Comparison of ENCODE assay signal across 8 cellular contexts in genomic region chr9:137422668-137423000, GRCh38. TPM values are rescaled to one million over a fixed set of nuclear protein-coding genes. Genes with fewer than 3 reads are reported as not detected.
A peak's percentile ranks its signal among the peaks of the same experiment; 100 is the strongest.
DNase-seq lines count a peak whose midpoint lies in the region; ATAC-seq, FAIRE-seq and TF ChIP-seq lines count a peak whose summit lies in the region.

No MANE protein-coding gene starts in this region.

- H2AFZ ChIP-seq in HCT116 (ENCODE audit: low read depth, low read length, poor library complexity, severe bottlenecking) (no peak overlapping the region), K562 (ENCODE audit: low read depth, low read length) (peak overlapping the region; percentile 66)

- peak overlapping the region in 2 of 6 donors; percentile 58 to 75 for H3K27ac Mint-ChIP-seq in immature natural killer cell
- no peak overlapping the region for H3K27ac Mint-ChIP-seq in stimulated activated naive CD8-positive, alpha-beta T cell treated with anti-CD3 and anti-CD28 coated beads, Interleukin-15, Interleukin-2, amounts not matched to agents 100 ng/mL and 50 ng/mL, for 24 hours

- TF ChIP-seq RAD21 in HCT116 (IDR thresholded peaks at IDR 0.05; ENCODE audit: low read depth) (no peak), K562 (CRISPR knock-in tag; conservative IDR thresholded peaks at IDR 0.05 in 1 of 2, IDR thresholded peaks at IDR 0.05 in 1 of 2) (no peak)

- H3K9me3 Mint-ChIP-seq in immature natural killer cell, result no peaks in the 10 kb centered on the region
- no peaks in the 10 kb centered on the region for H3K9me3 Mint-ChIP-seq in stimulated activated naive CD8-positive, alpha-beta T cell treated with anti-CD3 and anti-CD28 coated beads, Interleukin-15, Interleukin-2, amounts not matched to agents 100 ng/mL and 50 ng/mL, for 24 hours

- H3K4me3 ChIP-seq in HCT116 (replicated peaks in 1 of 2; ENCODE audit: low read depth in 1 of 2, low read length in 2 of 2) (peak overlapping the region; percentile 60 to 79), K562 (peak overlapping the region; percentile 97)

- intact Hi-C loops in HCT116 (cut with micrococcal nuclease), result loop anchor here (5.0 kb wide), 1 partner anchor 130 kb away; no protein-coding TSS in a partner anchor
- intact Hi-C loops in K562 (cut with micrococcal nuclease), result loop anchor here (10.0 kb wide), 1 partner anchor 118 kb away; the partner anchor contains the start of gene NRARP

- H3K9ac ChIP-seq in HCT116 (ENCODE audit: low read length) (peak overlapping the region; percentile 71), K562 (ENCODE audit: insufficient read depth in 1 of 2, low read depth in 2 of 2, low read length in 2 of 2) (peak overlapping the region; percentile 80 to 95)

- TF ChIP-seq POLR2A in HCT116 (IDR thresholded peaks at IDR 0.05; ENCODE audit: borderline replicate concordance, extremely low read depth, insufficient read depth, insufficient read length) (no peak), K562 (conservative IDR thresholded peaks at IDR 0.05) (peak; percentile 48)

- in situ Hi-C loops in K562 (cut with MboI), result no loop called here

- no peaks in the 10 kb centered on the region for H3K9me1 ChIP-seq in K562 (ENCODE audit: control insufficient read depth, insufficient read depth, low read length)

- peaks cover 2 to 4% (median 2%) of the 10 kb centered on the region in 3 donors for H3K27me3 Mint-ChIP-seq in immature natural killer cell (ENCODE audit: low read depth in 3 of 3)
- H3K27me3 Mint-ChIP-seq in stimulated activated naive CD8-positive, alpha-beta T cell treated with anti-CD3 and anti-CD28 coated beads, Interleukin-15, Interleukin-2, amounts not matched to agents 100 ng/mL and 50 ng/mL, for 24 hours, result no peaks in the 10 kb centered on the region

- DNase-seq in NCI-H146 (lab: John Stamatoyannopoulos, UW) (peak; percentile 62), NCI-H146 treated with DMSO at 0.1 percent for 48 hours (lab: John Stamatoyannopoulos, UW; ENCODE audit: unreplicated experiment) (no peak), HCT116 (ENCODE audit: low read depth, low spot score) (no peak), NCI-H2171 (lab: John Stamatoyannopoulos, UW) (peak; percentile 27), K562 (ENCODE audit: extremely low read depth in 1 of 4, low spot score in 3 of 4) (peak; percentile 72 to 77 (median 74)), immature natural killer cell (no peak), NCI-H128 (lab: John Stamatoyannopoulos, UW; ENCODE audit: unreplicated experiment) (no peak)

- H3K36me3 ChIP-seq in HCT116 (ENCODE audit: control insufficient read depth in 1 of 2, insufficient read depth in 2 of 2, low read length in 2 of 2), result no peaks in the 10 kb centered on the region; a peak in 1 of 4 replicates
- peaks cover 5% of the 10 kb centered on the region; the same call in 1 of the 3 replicates for H3K36me3 ChIP-seq in K562 (ENCODE audit: control insufficient read depth, insufficient read depth, low read length)

- BruUV-seq in HCT116 (replicated peaks; lab: Mats Ljungman, UMichigan) (no TSS peak), K562 (replicated peaks; lab: Mats Ljungman, UMichigan) (no TSS peak)

- H3K27ac ChIP-seq in HCT116 (ENCODE audit: low read depth, low read length) (peak overlapping the region; percentile 99), K562 (ENCODE audit: extremely low read depth, low read depth, low read length) (peak overlapping the region; percentile 53)

- CTCF ChIA-PET in HCT116 (lab: Charles Lee) (interaction anchor here (0.6 to 2.1 kb wide), 15 partner anchors 11 to 345 kb away, joined by 3 to 10 read pairs (median 5); partner anchors contain the start of genes MAN1B1, NRARP and UAP1L1), K562 (lab: Yijun Ruan, JAX; ENCODE audit: low intra/inter-chr PET ratio) (interaction anchor here (0.7 to 1.1 kb wide), 2 partner anchors 23 to 145 kb away, joined by 4 to 5 read pairs; no protein-coding TSS in a partner anchor)

- H3K9me3 ChIP-seq in HCT116 (ENCODE audit: control insufficient read depth in 1 of 2, insufficient read depth in 1 of 2, low read depth in 1 of 2, low read length in 2 of 2) (no peaks in the 10 kb centered on the region), K562 (replicated peaks; ENCODE audit: control insufficient read depth, insufficient read depth, low read depth, low read length) (no peaks in the 10 kb centered on the region)

- no peaks in the 10 kb centered on the region for H3K9me2 ChIP-seq in HCT116 (ENCODE audit: insufficient read depth)

- H3K36me3 Mint-ChIP-seq in immature natural killer cell, result no peaks in the 10 kb centered on the region
- H3K36me3 Mint-ChIP-seq in stimulated activated naive CD8-positive, alpha-beta T cell treated with anti-CD3 and anti-CD28 coated beads, Interleukin-15, Interleukin-2, amounts not matched to agents 100 ng/mL and 50 ng/mL, for 24 hours (ENCODE audit: low read depth), result no peaks in the 10 kb centered on the region

- TF ChIP-seq EP300 in K562 (IDR thresholded peaks at IDR 0.05; ENCODE audit: low read length), result no peak

- H3K4me3 Mint-ChIP-seq in immature natural killer cell, result peak overlapping the region; percentile 81 to 90 (median 83)
- peak overlapping the region; percentile 89 for H3K4me3 Mint-ChIP-seq in stimulated activated naive CD8-positive, alpha-beta T cell treated with anti-CD3 and anti-CD28 coated beads, Interleukin-15, Interleukin-2, amounts not matched to agents 100 ng/mL and 50 ng/mL, for 24 hours

- no peaks in the 10 kb centered on the region for H4K20me1 ChIP-seq in HCT116 (ENCODE audit: insufficient read depth)
- H4K20me1 ChIP-seq in K562 (replicated peaks; ENCODE audit: control insufficient read depth, insufficient read depth, low read length), result no peaks in the 10 kb centered on the region

- no peak for FAIRE-seq in K562 (lab: Jason Lieb, UNC)

- RAD21 ChIA-PET in HCT116 (lab: Charles Lee; ENCODE audit: low non-redundant PET in 1 of 2, low total read pairs in 2 of 2, uncharacterized antibody in 2 of 2, unreplicated experiment in 2 of 2), result interaction anchor here (0.6 to 0.7 kb wide), 4 partner anchors 13 to 145 kb away, joined by 3 to 14 read pairs (median 8); partner anchors contain the start of gene TOR4A (in 1 of the 2)

- H3K4me1 Mint-ChIP-seq in immature natural killer cell, result peaks cover 11 to 14% of the 10 kb centered on the region in 2 donors
- H3K4me1 Mint-ChIP-seq in stimulated activated naive CD8-positive, alpha-beta T cell treated with anti-CD3 and anti-CD28 coated beads, Interleukin-15, Interleukin-2, amounts not matched to agents 100 ng/mL and 50 ng/mL, for 24 hours (ENCODE audit: low read depth), result peaks cover 18% of the 10 kb centered on the region

- H3K4me1 ChIP-seq in HCT116 (ENCODE audit: control insufficient read depth in 1 of 2, insufficient read depth in 2 of 2, low read length in 2 of 2) (peaks cover 21 to 29% of the 10 kb centered on the region in 2 experiments), K562 (replicated peaks in 1 of 2; ENCODE audit: control insufficient read depth in 2 of 2, insufficient read depth in 2 of 2, low read length in 2 of 2) (peaks cover 35 to 46% of the 10 kb centered on the region in 2 experiments)

- TF ChIP-seq CTCF in HCT116 (IDR thresholded peaks at IDR 0.05 in 2 of 3, conservative IDR thresholded peaks at IDR 0.05 in 1 of 3; ENCODE audit: borderline replicate concordance in 1 of 3, insufficient read depth in 1 of 3, low read depth in 2 of 3, low read length in 2 of 3) (no peak), K562 (IDR thresholded peaks at IDR 0.05 in 2 of 3, conservative IDR thresholded peaks at IDR 0.05 in 1 of 3; ENCODE audit: insufficient read depth in 2 of 3, low read depth in 1 of 3, low read length in 3 of 3) (no peak)

- peak; percentile 43 for ATAC-seq in HCT116
- ATAC-seq in K562, result peak; percentile 82

- no peaks in the 10 kb centered on the region for H3K27me3 ChIP-seq in HCT116 (ENCODE audit: insufficient read depth, low read length)
- no peaks in the 10 kb centered on the region for H3K27me3 ChIP-seq in K562 (ENCODE audit: control insufficient read depth in 2 of 2, insufficient read depth in 2 of 2, low read length in 2 of 2)

- H3K4me2 ChIP-seq in HCT116 (ENCODE audit: low read length) (peak overlapping the region; percentile 69), K562 (ENCODE audit: insufficient read depth, low read length) (peak overlapping the region; percentile 94)

- POLR2A ChIA-PET in HCT116 (lab: Charles Lee), result interaction anchor here (0.6 to 2.1 kb wide), 2 partner anchors 10 to 304 kb away, joined by 3 to 10 read pairs; no protein-coding TSS in a partner anchor
- POLR2A ChIA-PET in K562 (lab: Yijun Ruan, JAX), result interaction anchor here (0.6 to 3.4 kb wide), 7 partner anchors 8 to 305 kb away, joined by 3 to 21 read pairs (median 4); no protein-coding TSS in a partner anchor

- H3K79me2 ChIP-seq in HCT116 (ENCODE audit: insufficient read depth, low read length) (peaks cover 40% of the 10 kb centered on the region), K562 (ENCODE audit: control insufficient read depth, insufficient read depth, low read length) (peaks cover 43% of the 10 kb centered on the region)

- 0% methylated on average over 5 of the region's 43 CpGs for WGBS in K562 (ENCODE audit: insufficient coverage, low coverage, missing lambda C conversion rate)

RNA-seq across cellular contexts. Expression of gene EXD3, which starts 0.3 kb away (rescaled TPM):
- 25.4 TPM for total RNA-seq in HCT116 (2021; ENCODE audit: unreplicated experiment)
- polyA plus RNA-seq in HCT116 (2012), result 19.3 and 20.2 TPM in 2 replicates
- total RNA-seq in K562 (2011; cell fraction: chromatin; rRNA removed; ENCODE audit: low replicate concordance), result 17.3 and 38.8 TPM in 2 replicates
- 26.5 and 29.7 TPM in 2 replicates for total RNA-seq in K562 (2011; cell fraction: nucleolus; rRNA removed)
- 17.2 and 17.5 TPM in 2 replicates for total RNA-seq in K562 (2011; cell fraction: nucleoplasm; rRNA removed)
- 6.5 and 6.7 TPM in 2 replicates for total RNA-seq in K562 (2014; rRNA removed)
- 1.3 and 1.5 TPM in 2 replicates for total RNA-seq in K562 (2014; rRNA removed; fragmentation: Illumina TruSeq; extraction: Trizol)
- 3.3 and 3.4 TPM in 2 replicates for total RNA-seq in K562 (2015; rRNA removed; fragmentation: Illumina TruSeq; extraction: Trizol)
- total RNA-seq in K562 (2021), result 11.7 and 12.5 TPM in 2 replicates
- polyA plus RNA-seq in K562 (2011; rRNA removed), result 3.9 and 8.0 TPM in 2 replicates
- 5.1 and 8.7 TPM in 2 replicates for polyA plus RNA-seq in K562 (2011; cell fraction: cytosol; rRNA removed)
- polyA plus RNA-seq in K562 (2011; cell fraction: nucleus; rRNA removed), result 60.2 and 73.6 TPM in 2 replicates
- 7.9 and 18.3 TPM in 2 replicates for polyA plus RNA-seq in K562 (2012)
- polyA plus RNA-seq in K562 (2014; fragmentation: Illumina TruSeq; extraction: Trizol), result 5.6 and 8.5 TPM in 2 replicates
- under 1 TPM; 0.29 to 0.35 TPM for polyA plus RNA-seq in K562 (2014; fragmentation: Nextera tagmentation; extraction: Ambion mirVana)
- polyA plus RNA-seq in K562 (2014; rRNA removed), result 8.6 and 10.2 TPM in 2 replicates
- 2.0 and 3.0 TPM in 2 replicates for polyA minus RNA-seq in K562 (2011; rRNA and poly(A)+ RNA removed)
- polyA minus RNA-seq in K562 (2011; cell fraction: cytosol; rRNA and poly(A)+ RNA removed), result 2.3 and 5.6 TPM in 2 replicates
- 6.2 and 8.9 TPM in 2 replicates for polyA minus RNA-seq in K562 (2011; cell fraction: nucleus; rRNA and poly(A)+ RNA removed)
- polyA plus RNA-seq in immature natural killer cell, result 1 to 10 TPM; 1.6 to 6.3 (median 4.3) TPM

RNA-seq across cellular contexts. Expression of gene NOXA1, which starts 0.6 kb away (rescaled TPM):
- total RNA-seq in HCT116 (2021; ENCODE audit: unreplicated experiment) (13.2 TPM), K562 (2014; rRNA removed) (0.33 and 0.50 TPM in 2 replicates), K562 (2014; rRNA removed; fragmentation: Illumina TruSeq; extraction: Trizol) (not detected in 2 replicates), K562 (2015; rRNA removed; fragmentation: Illumina TruSeq; extraction: Trizol) (0.07 TPM in 1 of 2 replicates, not detected in the other), K562 (2021) (0.63 and 1.2 TPM in 2 replicates)
- polyA plus RNA-seq in HCT116 (2012), result 6.2 and 6.5 TPM in 2 replicates
- 0.25 and 0.97 TPM in 2 replicates for total RNA-seq in K562 (2011; cell fraction: chromatin; rRNA removed; ENCODE audit: low replicate concordance)
- 1.6 and 1.8 TPM in 2 replicates for total RNA-seq in K562 (2011; cell fraction: nucleolus; rRNA removed)
- 0.69 and 0.88 TPM in 2 replicates for total RNA-seq in K562 (2011; cell fraction: nucleoplasm; rRNA removed)
- polyA plus RNA-seq in K562 (2011; rRNA removed) (0.11 and 0.22 TPM in 2 replicates), K562 (2014; fragmentation: Illumina TruSeq; extraction: Trizol) (not detected in 2 replicates), K562 (2014; fragmentation: Nextera tagmentation; extraction: Ambion mirVana) (not detected), K562 (2014; rRNA removed) (0.20 and 0.50 TPM in 2 replicates), immature natural killer cell (1 to 10 TPM; 1.2 to 2.1 (median 1.4) TPM)
- 0.13 and 0.36 TPM in 2 replicates for polyA plus RNA-seq in K562 (2011; cell fraction: cytosol; rRNA removed)
- polyA plus RNA-seq in K562 (2011; cell fraction: nucleus; rRNA removed), result 2.8 and 4.7 TPM in 2 replicates
- 0.34 and 2.4 TPM in 2 replicates for polyA plus RNA-seq in K562 (2012)
- polyA minus RNA-seq in K562 (2011; rRNA and poly(A)+ RNA removed), result not detected in 2 replicates
- polyA minus RNA-seq in K562 (2011; cell fraction: cytosol; rRNA and poly(A)+ RNA removed), result not detected in 2 replicates
- polyA minus RNA-seq in K562 (2011; cell fraction: nucleus; rRNA and poly(A)+ RNA removed), result 0.81 and 1.00 TPM in 2 replicates

RNA-seq across cellular contexts. Expression of gene ENTPD8, which starts 18.5 kb away (rescaled TPM):
- total RNA-seq in HCT116 (2021; ENCODE audit: unreplicated experiment) (1.7 TPM), K562 (2014; rRNA removed) (0.16 and 0.27 TPM in 2 replicates), K562 (2014; rRNA removed; fragmentation: Illumina TruSeq; extraction: Trizol) (not detected in 2 replicates), K562 (2015; rRNA removed; fragmentation: Illumina TruSeq; extraction: Trizol) (0.08 TPM in 1 of 2 replicates, not detected in the other), K562 (2021) (0.13 and 0.18 TPM in 2 replicates)
- polyA plus RNA-seq in HCT116 (2012), result 1.5 and 1.8 TPM in 2 replicates
- total RNA-seq in K562 (2011; cell fraction: chromatin; rRNA removed; ENCODE audit: low replicate concordance), result 0.23 and 0.67 TPM in 2 replicates
- 0.50 and 0.53 TPM in 2 replicates for total RNA-seq in K562 (2011; cell fraction: nucleolus; rRNA removed)
- 0.22 TPM in 1 of 2 replicates, not detected in the other for total RNA-seq in K562 (2011; cell fraction: nucleoplasm; rRNA removed)
- polyA plus RNA-seq in K562 (2011; rRNA removed) (0.06 and 0.11 TPM in 2 replicates), K562 (2014; fragmentation: Illumina TruSeq; extraction: Trizol) (0.07 TPM in 1 of 2 replicates, not detected in the other), K562 (2014; fragmentation: Nextera tagmentation; extraction: Ambion mirVana) (not detected), K562 (2014; rRNA removed) (0.20 TPM in 1 of 2 replicates, not detected in the other), immature natural killer cell (not detected)
- polyA plus RNA-seq in K562 (2011; cell fraction: cytosol; rRNA removed), result 0.04 and 0.27 TPM in 2 replicates
- 0.63 and 1.0 TPM in 2 replicates for polyA plus RNA-seq in K562 (2011; cell fraction: nucleus; rRNA removed)
- 0.12 and 0.16 TPM in 2 replicates for polyA plus RNA-seq in K562 (2012)
- polyA minus RNA-seq in K562 (2011; rRNA and poly(A)+ RNA removed), result not detected in 2 replicates
- polyA minus RNA-seq in K562 (2011; cell fraction: cytosol; rRNA and poly(A)+ RNA removed), result not detected in 2 replicates
- polyA minus RNA-seq in K562 (2011; cell fraction: nucleus; rRNA and poly(A)+ RNA removed), result 0.13 and 0.22 TPM in 2 replicates

RNA-seq across cellular contexts. Expression of gene NSMF, which starts 36.5 kb away (rescaled TPM):
- total RNA-seq in HCT116 (2021; ENCODE audit: unreplicated experiment) (81.9 TPM), K562 (2014; rRNA removed) (49.2 and 60.0 TPM in 2 replicates), K562 (2014; rRNA removed; fragmentation: Illumina TruSeq; extraction: Trizol) (24.4 and 29.3 TPM in 2 replicates), K562 (2015; rRNA removed; fragmentation: Illumina TruSeq; extraction: Trizol) (28.2 and 29.1 TPM in 2 replicates), K562 (2021) (72.0 and 74.5 TPM in 2 replicates)
- 55.6 and 65.9 TPM in 2 replicates for polyA plus RNA-seq in HCT116 (2012)
- 47.6 and 128 TPM in 2 replicates for total RNA-seq in K562 (2011; cell fraction: chromatin; rRNA removed; ENCODE audit: low replicate concordance)
- total RNA-seq in K562 (2011; cell fraction: nucleolus; rRNA removed), result 87.2 and 93.1 TPM in 2 replicates
- total RNA-seq in K562 (2011; cell fraction: nucleoplasm; rRNA removed), result 47.3 and 58.7 TPM in 2 replicates
- polyA plus RNA-seq in K562 (2011; rRNA removed) (44.9 and 71.8 TPM in 2 replicates), K562 (2014; fragmentation: Illumina TruSeq; extraction: Trizol) (26.4 and 44.1 TPM in 2 replicates), K562 (2014; fragmentation: Nextera tagmentation; extraction: Ambion mirVana) (under 1 TPM; 0.20 to 0.42 TPM), K562 (2014; rRNA removed) (76.3 and 82.7 TPM in 2 replicates), immature natural killer cell (10 to 100 TPM in 1 of 3 donors, 1 to 10 TPM in 2; 9.4 to 14.3 (median 9.6) TPM)
- polyA plus RNA-seq in K562 (2011; cell fraction: cytosol; rRNA removed), result 59.2 and 114 TPM in 2 replicates
- 244 and 400 TPM in 2 replicates for polyA plus RNA-seq in K562 (2011; cell fraction: nucleus; rRNA removed)
- 38.5 and 48.2 TPM in 2 replicates for polyA plus RNA-seq in K562 (2012)
- 25.2 and 31.9 TPM in 2 replicates for polyA minus RNA-seq in K562 (2011; rRNA and poly(A)+ RNA removed)
- 37.7 and 44.3 TPM in 2 replicates for polyA minus RNA-seq in K562 (2011; cell fraction: cytosol; rRNA and poly(A)+ RNA removed)
- polyA minus RNA-seq in K562 (2011; cell fraction: nucleus; rRNA and poly(A)+ RNA removed), result 47.9 and 59.5 TPM in 2 replicates

Comparison
In these comparisons a context has a peak if more than half of its experiments do, and no peak if none do; other contexts are left out.
1. DNase-seq: peak in NCI-H146 (single experiment), NCI-H2171 (single experiment) and K562 (4 of 4); none in NCI-H146 treated with DMSO at 0.1 percent for 48 hours (single experiment), HCT116 (single experiment), immature natural killer cell (0 of 3) and NCI-H128 (single experiment).